In the genomic region with DNA sequence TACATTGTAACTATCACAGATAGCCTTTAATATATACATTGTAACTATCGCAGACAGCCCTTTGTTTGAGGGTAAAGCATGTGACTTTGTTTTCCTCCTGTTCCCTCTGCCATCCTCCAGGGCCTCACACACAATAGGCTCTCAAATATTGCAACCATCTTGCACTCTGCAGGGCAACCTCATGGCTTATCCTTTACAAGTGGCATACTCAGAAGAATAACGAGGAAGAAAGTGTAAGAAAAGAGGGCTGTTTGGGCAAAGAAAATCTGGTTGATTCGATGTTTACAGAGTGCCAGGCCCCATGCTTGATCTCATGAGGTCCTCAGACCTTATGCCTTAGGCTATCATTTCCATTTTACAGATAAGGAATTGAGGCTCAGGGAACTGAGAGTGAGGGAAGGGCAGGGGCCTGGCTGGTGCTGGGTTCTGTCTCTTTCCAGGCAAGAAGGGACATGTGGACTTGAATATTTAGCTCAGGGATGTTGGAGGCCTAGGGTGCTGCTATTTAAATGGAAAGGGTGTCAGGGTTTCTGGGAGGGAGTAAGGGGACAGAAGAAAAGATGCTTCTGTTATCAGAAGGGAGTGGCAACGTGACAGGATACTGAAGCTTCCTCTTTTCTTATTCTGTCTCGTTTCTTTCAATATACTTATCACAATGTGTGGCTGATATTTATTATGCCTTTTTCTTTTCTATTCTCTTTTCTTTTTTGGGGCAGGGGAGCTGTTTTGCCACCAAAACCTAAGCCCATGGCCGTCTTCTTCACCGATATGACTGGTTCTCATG, we compare ENCODE assay signal across 8 cellular contexts. TPM values are rescaled to one million over a fixed set of nuclear protein-coding genes. Genes with fewer than 3 reads are reported as not detected.
DNase-seq lines count a peak whose midpoint lies in the region; ATAC-seq and TF ChIP-seq lines count a peak whose summit lies in the region.

No MANE protein-coding gene starts in this region.

- ATAC-seq in WTC11: no peak
- no peak for ATAC-seq in GM21619 (IDR thresholded peaks at IDR 0.05; ENCODE audit: unreplicated experiment)

- peak overlapping the region; percentile 92 for H3K9ac ChIP-seq in iPS-20b (ENCODE audit: low read depth, low read length)

- H3K27ac ChIP-seq in iPS-20b (ENCODE audit: low read length): no peak overlapping the region
- peak overlapping the region in 2 of 4 donors; percentile 79 to 82 for H3K27ac ChIP-seq in tibial nerve

- 32 to 42% methylated on average over 7 of the region's 7 CpGs for WGBS in tibial nerve, 2 donors

- TF ChIP-seq POLR2A in tibial nerve (IDR thresholded peaks at IDR 0.05): no peak

- H3K4me3 Mint-ChIP-seq in activated naive CD4-positive, alpha-beta T cell treated with anti-CD3 and anti-CD28 coated beads for 36 hours: peak overlapping the region; percentile 88
- peak overlapping the region; percentile 95 for H3K4me3 Mint-ChIP-seq in WTC11

- peaks cover 1% of the 10 kb centered on the region for H3K36me3 Mint-ChIP-seq in activated naive CD4-positive, alpha-beta T cell treated with anti-CD3 and anti-CD28 coated beads for 36 hours (ENCODE audit: low read depth)
- H3K36me3 Mint-ChIP-seq in WTC11: no peaks in the 10 kb centered on the region

- POLR2A ChIA-PET in WTC11 (lab: Charles Lee): no interaction called here

- H3K27me3 Mint-ChIP-seq in activated naive CD4-positive, alpha-beta T cell treated with anti-CD3 and anti-CD28 coated beads for 36 hours (ENCODE audit: low read depth): no peaks in the 10 kb centered on the region
- no peaks in the 10 kb centered on the region for H3K27me3 Mint-ChIP-seq in WTC11 (ENCODE audit: low read depth)

- intact Hi-C loops in activated naive CD4-positive, alpha-beta T cell treated with anti-CD3 and anti-CD28 coated beads for 36 hours (cut with micrococcal nuclease): loop anchor here (2.0 kb wide), 1 partner anchor 31 kb away; a partner anchor contains a TSS

- H3K27ac Mint-ChIP-seq in activated naive CD4-positive, alpha-beta T cell treated with anti-CD3 and anti-CD28 coated beads for 36 hours: peak overlapping the region; percentile 72
- H3K27ac Mint-ChIP-seq in WTC11: no peak overlapping the region; the same call in 1 of the 2 replicates

- no peak for TF ChIP-seq CTCF in WTC11 (IDR thresholded peaks at IDR 0.05)
- no peak for TF ChIP-seq CTCF in tibial nerve (IDR thresholded peaks at IDR 0.05)

- H3K27me3 ChIP-seq in iPS-20b (ENCODE audit: insufficient read depth, low read length) (no peaks in the 10 kb centered on the region), tibial nerve (peaks cover 0 to 8% of the 10 kb centered on the region in 2 donors)

- H3K36me3 ChIP-seq in iPS-20b (ENCODE audit: insufficient read depth, low read depth, low read length) (no peaks in the 10 kb centered on the region), tibial nerve (no peaks in the 10 kb centered on the region)

- H3K4me1 Mint-ChIP-seq in activated naive CD4-positive, alpha-beta T cell treated with anti-CD3 and anti-CD28 coated beads for 36 hours (ENCODE audit: low read depth): peaks cover 36% of the 10 kb centered on the region
- H3K4me1 Mint-ChIP-seq in WTC11: peaks cover 29% of the 10 kb centered on the region

- H3K9me3 ChIP-seq in iPS-20b (ENCODE audit: insufficient read depth, low read depth, low read length) (no peaks in the 10 kb centered on the region), tibial nerve (no peaks in the 10 kb centered on the region)

- H3K4me1 ChIP-seq in iPS-20b (ENCODE audit: insufficient read depth, low read length) (peaks cover 13% of the 10 kb centered on the region; the same call in 1 of the 2 replicates), tibial nerve (peaks cover 0 to 36% (median 17%) of the 10 kb centered on the region in 4 donors)

- no peak for TF ChIP-seq EP300 in tibial nerve (IDR thresholded peaks at IDR 0.05)

- H3K4me3 ChIP-seq in iPS-20b (ENCODE audit: low read length): peak overlapping the region; percentile 96
- H3K4me3 ChIP-seq in tibial nerve: peak overlapping the region; percentile 59 to 82 (median 80)

- no peaks in the 10 kb centered on the region for H3K9me3 Mint-ChIP-seq in activated naive CD4-positive, alpha-beta T cell treated with anti-CD3 and anti-CD28 coated beads for 36 hours
- no peaks in the 10 kb centered on the region for H3K9me3 Mint-ChIP-seq in WTC11

- CTCF ChIA-PET in activated naive CD4-positive, alpha-beta T cell treated with anti-CD3 and anti-CD28 coated beads for 36 hours (lab: Charles Lee): interaction anchor here (1.5 to 1.8 kb wide), 2 partner anchors 9 to 39 kb away, joined by 3 to 15 read pairs; no protein-coding TSS in a partner anchor
- CTCF ChIA-PET in WTC11 (lab: Charles Lee): interaction anchor here (1.4 to 2.0 kb wide), 4 partner anchors 8 to 71 kb away, joined by 4 to 15 read pairs (median 8); no protein-coding TSS in a partner anchor

- DNase-seq in activated naive CD4-positive, alpha-beta T cell treated with anti-CD3 and anti-CD28 coated beads for 36 hours: no peak
- no peak for DNase-seq in activated naive CD4-positive, alpha-beta T cell (lab: John Stamatoyannopoulos, UW)
- DNase-seq in WTC11 (ENCODE audit: low spot score) (no peak), tibial nerve (ENCODE audit: low spot score in 2 of 2) (no peak), GM19238 (ENCODE audit: insufficient read length, low spot score) (no peak), NCI-H146 (lab: John Stamatoyannopoulos, UW) (no peak)

TF ChIP-seq in WTC11, 78 proteins besides CTCF, POLR2A, EP300 and RAD21:
- TF ChIP-seq, protein P1, sequence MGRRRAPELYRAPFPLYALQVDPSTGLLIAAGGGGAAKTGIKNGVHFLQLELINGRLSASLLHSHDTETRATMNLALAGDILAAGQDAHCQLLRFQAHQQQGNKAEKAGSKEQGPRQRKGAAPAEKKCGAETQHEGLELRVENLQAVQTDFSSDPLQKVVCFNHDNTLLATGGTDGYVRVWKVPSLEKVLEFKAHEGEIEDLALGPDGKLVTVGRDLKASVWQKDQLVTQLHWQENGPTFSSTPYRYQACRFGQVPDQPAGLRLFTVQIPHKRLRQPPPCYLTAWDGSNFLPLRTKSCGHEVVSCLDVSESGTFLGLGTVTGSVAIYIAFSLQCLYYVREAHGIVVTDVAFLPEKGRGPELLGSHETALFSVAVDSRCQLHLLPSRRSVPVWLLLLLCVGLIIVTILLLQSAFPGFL (CRISPR knock-in tag; IDR thresholded peaks at IDR 0.05; ENCODE audit: borderline replicate concordance): no peak
- TF ChIP-seq, protein P2, sequence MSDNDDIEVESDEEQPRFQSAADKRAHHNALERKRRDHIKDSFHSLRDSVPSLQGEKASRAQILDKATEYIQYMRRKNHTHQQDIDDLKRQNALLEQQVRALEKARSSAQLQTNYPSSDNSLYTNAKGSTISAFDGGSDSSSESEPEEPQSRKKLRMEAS (CRISPR knock-in tag; IDR thresholded peaks at IDR 0.05): no peak
- TF ChIP-seq HMGA2 (CRISPR knock-in tag; IDR thresholded peaks at IDR 0.05) (no peak), EMX1 (CRISPR knock-in tag; IDR thresholded peaks at IDR 0.05) (no peak), NFATC4 (CRISPR knock-in tag; IDR thresholded peaks at IDR 0.05) (no peak), NFYB (CRISPR knock-in tag; conservative IDR thresholded peaks at IDR 0.05; ENCODE audit: low read depth) (no peak), MYBL2 (CRISPR knock-in tag; IDR thresholded peaks at IDR 0.05) (no peak), ZNF232 (CRISPR knock-in tag; IDR thresholded peaks at IDR 0.05) (no peak), RELA (CRISPR knock-in tag; IDR thresholded peaks at IDR 0.05; ENCODE audit: borderline replicate concordance) (no peak), SOX15 (CRISPR knock-in tag; IDR thresholded peaks at IDR 0.05) (no peak), CBFB (CRISPR knock-in tag; IDR thresholded peaks at IDR 0.05; ENCODE audit: low read depth) (no peak), JAZF1 (CRISPR knock-in tag; IDR thresholded peaks at IDR 0.05) (no peak), ZNF416 (CRISPR knock-in tag; IDR thresholded peaks at IDR 0.05) (no peak)
- TF ChIP-seq, protein P3, sequence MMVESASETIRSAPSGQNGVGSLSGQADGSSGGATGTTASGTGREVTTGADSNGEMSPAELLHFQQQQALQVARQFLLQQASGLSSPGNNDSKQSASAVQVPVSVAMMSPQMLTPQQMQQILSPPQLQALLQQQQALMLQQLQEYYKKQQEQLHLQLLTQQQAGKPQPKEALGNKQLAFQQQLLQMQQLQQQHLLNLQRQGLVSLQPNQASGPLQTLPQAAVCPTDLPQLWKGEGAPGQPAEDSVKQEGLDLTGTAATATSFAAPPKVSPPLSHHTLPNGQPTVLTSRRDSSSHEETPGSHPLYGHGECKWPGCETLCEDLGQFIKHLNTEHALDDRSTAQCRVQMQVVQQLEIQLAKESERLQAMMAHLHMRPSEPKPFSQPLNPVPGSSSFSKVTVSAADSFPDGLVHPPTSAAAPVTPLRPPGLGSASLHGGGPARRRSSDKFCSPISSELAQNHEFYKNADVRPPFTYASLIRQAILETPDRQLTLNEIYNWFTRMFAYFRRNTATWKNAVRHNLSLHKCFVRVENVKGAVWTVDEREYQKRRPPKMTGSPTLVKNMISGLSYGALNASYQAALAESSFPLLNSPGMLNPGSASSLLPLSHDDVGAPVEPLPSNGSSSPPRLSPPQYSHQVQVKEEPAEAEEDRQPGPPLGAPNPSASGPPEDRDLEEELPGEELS (CRISPR knock-in tag; IDR thresholded peaks at IDR 0.05): no peak

RNA-seq across cellular contexts. Expression of a gene that starts 1.1 kb away (rescaled TPM):
- 10 to 100 TPM; 35.9 to 37.8 TPM for total RNA-seq in activated naive CD4-positive, alpha-beta T cell treated with anti-CD3 and anti-CD28 coated beads for 36 hours
- 59.3 to 72.1 TPM (median 62.1 TPM) in 3 replicates for total RNA-seq in WTC11 (2021)
- 10 to 100 TPM; 24.3 to 29.4 (median 28.1) TPM for total RNA-seq in tibial nerve

RNA-seq across cellular contexts. Expression of a gene that starts 30.6 kb away (rescaled TPM):
- under 1 TPM; 0.29 to 0.77 TPM for total RNA-seq in activated naive CD4-positive, alpha-beta T cell treated with anti-CD3 and anti-CD28 coated beads for 36 hours
- total RNA-seq in WTC11 (2021) (17.9 to 19.8 TPM (median 19.6 TPM) in 3 replicates), tibial nerve (1 to 10 TPM in 2 of 4 donors, under 1 TPM in 2; 0.44 to 9.3 (median 1.1) TPM)
